Comparison of ENCODE assay signal across 25 cellular contexts in genomic region chr7:44569958-44570357, GRCh38. TPM values are rescaled to one million over a fixed set of nuclear protein-coding genes. Genes with fewer than 3 reads are reported as not detected.
"Had no signal": no experiment of that assay in that cellular context is flagged by ENCODE, and none has a peak within 500 bp of the region (broad histone marks: within the 10 kb centered on the region; RNA-seq: fewer than 3 reads in every experiment).

No MANE protein-coding gene starts in this region.

- H3K36me3 Mint-ChIP-seq: natural killer cell had no signal

- H3K36me3 ChIP-seq: uterus had no signal

- H3K4me3 Mint-ChIP-seq: activated CD4-positive, alpha-beta memory T cell treated with anti-CD3 and anti-CD28 coated beads, Interleukin-2, amount 10 ng/mL, durations not matched to agents 7 days and 5 days; activated CD8-positive, alpha-beta memory T cell treated with anti-CD3 and anti-CD28 coated beads, Interleukin-2, amount 10 ng/mL, durations not matched to agents 7 days and 5 days; activated T-helper 1 cell treated with anti-CD3 and anti-CD28 coated beads, Interleukin-12 subunit alpha, Interleukin-12 subunit beta, Interleukin-2, Interleukin-4 antibody, amounts not matched to agents 30 ng/mL and 10 ng/mL and 1 ng/mL, durations not matched to agents 14 hours and 24 hours and 36 hours; natural killer cell; stimulated activated naive B cell treated with anti-CD40 and anti-IgM and Interleukin-4, amounts not matched to agents 10 μg/mL and 1 μg/mL and 100 μg/mL, for 72 hours; T-helper 1 cell treated with Interleukin-12 subunit alpha and Interleukin-12 subunit beta and Interleukin-4 antibody, amounts not matched to agents 30 μg/mL and 1 μg/mL, for 36 hours had no signal

- FAIRE-seq: frontal cortex, islet of Langerhans, pancreas had no signal

- DNase-seq: activated CD4-positive, alpha-beta memory T cell treated with anti-CD3 and anti-CD28 coated beads, Interleukin-2, amount 10 ng/mL, durations not matched to agents 7 days and 5 days; activated CD4-positive, alpha-beta T cell treated with anti-CD3 and anti-CD28 coated beads for 48 hours; activated CD4-positive, CD25-positive, alpha-beta regulatory T cell; activated CD8-positive, alpha-beta memory T cell treated with anti-CD3 and anti-CD28 coated beads, Interleukin-2, amount 10 ng/mL, durations not matched to agents 7 days and 5 days; activated naive CD4-positive, alpha-beta T cell treated with Interleukin-2 at 50 U/mL for 16 hours; hippocampal formation; midbrain; natural killer cell; pancreas; sigmoid colon; stimulated activated CD4-positive, alpha-beta T cell treated with anti-CD3 and anti-CD28 coated beads, Interleukin-2, amount 100 ng/mL, for 48 hours; stimulated activated CD8-positive, alpha-beta memory T cell treated with anti-CD3 and anti-CD28 coated beads, Interleukin-4, amount 100 ng/mL, for 48 hours; stimulated activated naive B cell treated with anti-CD40 and anti-IgM and Interleukin-4, amounts not matched to agents 10 μg/mL and 1 μg/mL and 100 μg/mL, for 72 hours; testis; trophoblast cell had no signal

- H3K9me3 ChIP-seq: esophagus muscularis mucosa, neutrophil, pancreas, sigmoid colon, testis, uterus had no signal

- H3K27me3 Mint-ChIP-seq: activated CD4-positive, alpha-beta memory T cell treated with anti-CD3 and anti-CD28 coated beads, Interleukin-2, amount 10 ng/mL, durations not matched to agents 7 days and 5 days; activated CD8-positive, alpha-beta memory T cell treated with anti-CD3 and anti-CD28 coated beads, Interleukin-2, amount 10 ng/mL, durations not matched to agents 7 days and 5 days; stimulated activated naive B cell treated with anti-CD40 and anti-IgM and Interleukin-4, amounts not matched to agents 10 μg/mL and 1 μg/mL and 100 μg/mL, for 72 hours had no signal

- H3K4me2 ChIP-seq: smooth muscle cell had no signal

- H3K27ac Mint-ChIP-seq: activated CD4-positive, alpha-beta memory T cell treated with anti-CD3 and anti-CD28 coated beads, Interleukin-2, amount 10 ng/mL, durations not matched to agents 7 days and 5 days; activated CD8-positive, alpha-beta memory T cell treated with anti-CD3 and anti-CD28 coated beads, Interleukin-2, amount 10 ng/mL, durations not matched to agents 7 days and 5 days; activated T-helper 1 cell treated with anti-CD3 and anti-CD28 coated beads, Interleukin-12 subunit alpha, Interleukin-12 subunit beta, Interleukin-2, Interleukin-4 antibody, amounts not matched to agents 30 ng/mL and 10 ng/mL and 1 ng/mL, durations not matched to agents 14 hours and 24 hours and 36 hours; natural killer cell; stimulated activated naive B cell treated with anti-CD40 and anti-IgM and Interleukin-4, amounts not matched to agents 10 μg/mL and 1 μg/mL and 100 μg/mL, for 72 hours; T-helper 1 cell treated with Interleukin-12 subunit alpha and Interleukin-12 subunit beta and Interleukin-4 antibody, amounts not matched to agents 30 μg/mL and 1 μg/mL, for 36 hours had no signal

- H3K9me3 Mint-ChIP-seq: activated CD4-positive, alpha-beta memory T cell treated with anti-CD3 and anti-CD28 coated beads, Interleukin-2, amount 10 ng/mL, durations not matched to agents 7 days and 5 days; activated T-helper 1 cell treated with anti-CD3 and anti-CD28 coated beads, Interleukin-12 subunit alpha, Interleukin-12 subunit beta, Interleukin-2, Interleukin-4 antibody, amounts not matched to agents 30 ng/mL and 10 ng/mL and 1 ng/mL, durations not matched to agents 14 hours and 24 hours and 36 hours; natural killer cell; stimulated activated naive B cell treated with anti-CD40 and anti-IgM and Interleukin-4, amounts not matched to agents 10 μg/mL and 1 μg/mL and 100 μg/mL, for 72 hours; T-helper 1 cell treated with Interleukin-12 subunit alpha and Interleukin-12 subunit beta and Interleukin-4 antibody, amounts not matched to agents 30 μg/mL and 1 μg/mL, for 36 hours had no signal

- ATAC-seq: activated CD8-positive, alpha-beta memory T cell treated with anti-CD3 and anti-CD28 coated beads, Interleukin-2, amount 10 ng/mL, durations not matched to agents 7 days and 5 days; natural killer cell; pancreas; stimulated activated naive B cell treated with anti-CD40 and anti-IgM and Interleukin-4, amounts not matched to agents 10 μg/mL and 1 μg/mL and 100 μg/mL, for 72 hours had no signal

- H3K27ac ChIP-seq: cardiac muscle cell, esophagus muscularis mucosa, neutrophil, pancreas, sigmoid colon, testis, uterus had no signal

- H3K27me3 ChIP-seq: cardiac muscle cell, esophagus muscularis mucosa, neutrophil, pancreas, sigmoid colon, testis, uterus had no signal

- H3K4me3 ChIP-seq: cardiac muscle cell, esophagus muscularis mucosa, pancreas, sigmoid colon, smooth muscle cell, testis, uterus had no signal

RNA-seq across cellular contexts. Expression of gene NPC1L1, which starts 28.8 kb away (rescaled TPM):
- total RNA-seq: activated CD4-positive, alpha-beta memory T cell treated with anti-CD3 and anti-CD28 coated beads, Interleukin-2, amount 10 ng/mL, durations not matched to agents 7 days and 5 days; activated CD8-positive, alpha-beta memory T cell treated with anti-CD3 and anti-CD28 coated beads, Interleukin-2, amount 10 ng/mL, durations not matched to agents 7 days and 5 days; activated T-helper 1 cell treated with anti-CD3 and anti-CD28 coated beads, Interleukin-12 subunit alpha, Interleukin-12 subunit beta, Interleukin-2, Interleukin-4 antibody, amounts not matched to agents 30 ng/mL and 10 ng/mL and 1 ng/mL, durations not matched to agents 14 hours and 24 hours and 36 hours; cardiac muscle cell; cerebellum; frontal cortex had no signal
- polyA plus RNA-seq: cardiac muscle cell had no signal
